12 cellular contexts compared by ENCODE assay signal in the genomic region with DNA sequence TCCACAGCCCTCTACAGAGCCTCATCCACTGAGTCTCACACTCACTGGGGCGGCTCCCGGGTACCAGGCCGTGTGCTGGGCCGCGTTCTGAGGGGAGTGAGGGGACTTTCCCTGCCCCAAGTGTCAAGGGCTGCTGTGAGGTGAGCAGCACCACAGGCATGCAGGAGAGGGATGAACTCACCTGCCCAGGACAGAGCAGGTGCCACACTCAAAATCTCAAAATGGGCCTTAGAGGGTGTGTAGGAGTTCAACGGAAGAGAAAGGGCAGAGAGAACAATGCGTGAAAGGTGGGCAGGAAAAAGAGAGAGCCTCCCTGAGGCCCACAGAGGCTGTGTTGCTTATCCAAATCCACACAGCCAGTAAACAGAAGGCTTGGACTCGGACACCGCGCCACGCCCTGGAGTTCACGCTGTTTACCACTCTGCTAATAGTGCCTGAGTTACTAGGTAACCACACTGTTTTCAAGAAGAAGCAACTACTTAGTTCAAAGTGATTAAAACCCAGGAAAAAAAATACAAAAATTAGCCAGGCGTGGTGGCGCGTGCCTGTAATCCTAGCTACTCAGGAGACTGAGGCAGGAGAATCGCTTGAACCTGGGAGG. TPM values are rescaled to one million over a fixed set of nuclear protein-coding genes. Genes with fewer than 3 reads are reported as not detected.
"Had no signal": no experiment of that assay in that cellular context is flagged by ENCODE, and none has a peak within 500 bp of the region (broad histone marks: within the 10 kb centered on the region; RNA-seq: fewer than 3 reads in every experiment).

No MANE protein-coding gene starts in this region.

- DNase-seq: effector memory CD4-positive, alpha-beta T cell; gastrocnemius medialis; heart right ventricle; islet precursor cell; left ventricle myocardium superior; mesenchymal stem cell; naive thymus-derived CD4-positive, alpha-beta T cell; occipital lobe; retina; stimulated activated naive CD4-positive, alpha-beta T cell treated with Interleukin-2 at 50 U/mL for 16 hours; trophoblast cell had no signal

- ATAC-seq: gastrocnemius medialis; heart right ventricle; left ventricle myocardium superior; naive thymus-derived CD4-positive, alpha-beta T cell; right lobe of liver had no signal

- H3K27ac Mint-ChIP-seq: naive thymus-derived CD4-positive, alpha-beta T cell had no signal

- H3K36me3 Mint-ChIP-seq: naive thymus-derived CD4-positive, alpha-beta T cell had no signal

- H3K4me3 Mint-ChIP-seq: naive thymus-derived CD4-positive, alpha-beta T cell had no signal

RNA-seq across cellular contexts. Expression of a gene that starts 32.7 kb away (rescaled TPM):
- total RNA-seq: naive thymus-derived CD4-positive, alpha-beta T cell had no signal
